In the genomic region with DNA sequence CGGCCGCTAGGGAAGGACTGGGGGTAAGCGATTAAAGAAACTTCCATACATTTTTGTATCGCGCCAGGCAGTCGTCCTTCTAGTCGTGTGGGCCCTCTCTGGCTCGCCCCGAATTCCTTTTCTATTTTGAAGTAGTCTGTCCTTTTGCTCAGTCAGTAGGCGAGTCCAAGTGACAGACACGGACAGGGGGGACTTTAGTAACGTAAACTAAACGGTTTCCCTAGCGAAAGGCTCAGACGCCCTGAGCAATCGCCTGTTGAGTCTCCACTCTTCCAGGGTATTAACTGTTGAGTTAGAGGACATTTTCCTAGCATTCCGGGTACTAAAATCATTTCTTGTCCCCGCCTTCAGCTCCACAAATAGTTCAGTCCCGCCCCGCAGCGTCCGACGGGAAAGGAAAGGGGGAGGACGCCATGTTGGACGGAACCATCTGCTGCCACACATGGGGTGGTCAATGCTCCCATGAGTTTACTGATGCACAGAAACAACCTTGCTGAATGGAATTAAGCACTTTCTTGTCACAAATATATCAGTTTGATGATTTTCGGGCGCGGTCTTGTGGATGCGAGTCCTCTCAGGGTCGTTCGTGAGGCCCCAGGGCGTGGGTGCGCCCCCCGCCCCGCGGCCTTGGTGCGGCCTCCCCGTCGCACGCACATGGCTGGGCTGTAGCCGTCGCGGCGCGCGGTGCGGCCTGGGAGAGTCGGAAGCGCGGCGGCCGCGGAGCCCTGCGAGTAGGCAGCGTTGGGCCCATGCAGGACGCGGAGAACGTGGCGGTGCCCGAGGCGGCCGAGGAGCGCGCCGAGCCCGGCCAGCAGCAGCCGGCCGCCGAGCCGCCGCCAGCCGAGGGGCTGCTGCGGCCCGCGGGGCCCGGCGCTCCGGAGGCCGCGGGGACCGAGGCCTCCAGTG, we compare ENCODE assay signal across 8 cellular contexts. TPM values are rescaled to one million over a fixed set of nuclear protein-coding genes. Genes with fewer than 3 reads are reported as not detected.
DNase-seq lines count a peak whose midpoint lies in the region; ATAC-seq and TF ChIP-seq lines count a peak whose summit lies in the region.

TSS of gene EIF3B (plus strand) at position 655 of the 906 bp plus-strand sequence. CDS start at position 750, 95 bp downstream.

- H3K36me3 ChIP-seq in BJ (ENCODE audit: control insufficient read depth, insufficient read depth, low read length) = peaks cover 1% of the 10 kb centered on the region; the same call in 1 of the 2 replicates

- intact Hi-C loops in activated CD4-positive, alpha-beta T cell treated with anti-CD3 and anti-CD28 coated beads for 36 hours (cut with DNase I, micrococcal nuclease) = loop anchor here (1.0 to 5.0 kb wide), 17 partner anchors 40 to 1194 kb away; partner anchors contain the start of genes BRAT1 (in 2 of the 2), CHST12 (in 2 of the 2), SNX8 (in 2 of the 2) and INTS1 (in 1 of the 2)

- H3K27ac Mint-ChIP-seq in activated CD4-positive, alpha-beta T cell treated with anti-CD3 and anti-CD28 coated beads for 36 hours = peak within 1 kb of the TSS; percentile 99

- H3K4me3 ChIP-seq in BJ (ENCODE audit: low read depth, low read length) = peak within 1 kb of the TSS; percentile 100
- peak within 1 kb of the TSS; percentile 96 for H3K4me3 ChIP-seq in choroid plexus epithelial cell (ENCODE audit: low read depth, low read length)

- H3K4me3 Mint-ChIP-seq in activated CD4-positive, alpha-beta T cell treated with anti-CD3 and anti-CD28 coated beads for 36 hours = peak within 1 kb of the TSS; percentile 86

- H3K27me3 ChIP-seq in BJ (ENCODE audit: control insufficient read depth, insufficient read depth, low read length) = no peaks in the 10 kb centered on the region

- DNase-seq in BJ (ENCODE audit: low read depth) (peak; percentile 43), GM19240 (ENCODE audit: insufficient read length, low spot score) (peak; percentile 90), NCI-H524 (lab: John Stamatoyannopoulos, UW) (peak; percentile 84 to 87), choroid plexus epithelial cell (ENCODE audit: low read depth) (peak; percentile 96), kidney glomerular epithelial cell (lab: John Stamatoyannopoulos, UW) (peak; percentile 89)
- peak; percentile 94 for DNase-seq in activated CD4-positive, alpha-beta T cell treated with anti-CD3 and anti-CD28 coated beads for 36 hours
- DNase-seq in stimulated activated CD4-positive, alpha-beta T cell treated with anti-CD3 and anti-CD28 coated beads, Interleukin-15, amount 100 ng/mL, for 48 hours (ENCODE audit: low read depth in 2 of 2) = peak; percentile 81 to 82

- H3K4me1 Mint-ChIP-seq in activated CD4-positive, alpha-beta T cell treated with anti-CD3 and anti-CD28 coated beads for 36 hours = peaks cover 37% of the 10 kb centered on the region

- H3K27me3 Mint-ChIP-seq in activated CD4-positive, alpha-beta T cell treated with anti-CD3 and anti-CD28 coated beads for 36 hours = no peaks in the 10 kb centered on the region

- H3K36me3 Mint-ChIP-seq in activated CD4-positive, alpha-beta T cell treated with anti-CD3 and anti-CD28 coated beads for 36 hours (ENCODE audit: low read depth) = peaks cover 32% of the 10 kb centered on the region

- TF ChIP-seq CTCF in BJ (IDR thresholded peaks at IDR 0.05; ENCODE audit: insufficient read depth, low read depth, low read length) (no peak), choroid plexus epithelial cell (conservative IDR thresholded peaks at IDR 0.05; ENCODE audit: low read depth, low read length) (no peak)

- POLR2A ChIA-PET in BJ (lab: Charles Lee) = interaction anchor here (0.6 to 0.7 kb wide), 2 partner anchors 33 to 91 kb away, joined by 3 to 6 read pairs; no protein-coding TSS in a partner anchor
- POLR2A ChIA-PET in activated CD4-positive, alpha-beta T cell treated with anti-CD3 and anti-CD28 coated beads for 36 hours (lab: Charles Lee) = interaction anchor here (0.6 to 1.5 kb wide), 7 partner anchors 10 to 536 kb away, joined by 3 read pairs; partner anchors contain the start of genes MRM2 and NUDT1

- CTCF ChIA-PET in BJ (lab: Yijun Ruan, JAX) = no interaction called here
- CTCF ChIA-PET in activated CD4-positive, alpha-beta T cell treated with anti-CD3 and anti-CD28 coated beads for 36 hours (lab: Charles Lee) = interaction anchor here (0.6 to 1.5 kb wide), 6 partner anchors 10 to 783 kb away, joined by 3 to 7 read pairs (median 3); no protein-coding TSS in a partner anchor

- no peaks in the 10 kb centered on the region for H3K9me3 Mint-ChIP-seq in activated CD4-positive, alpha-beta T cell treated with anti-CD3 and anti-CD28 coated beads for 36 hours (ENCODE audit: low read depth)

- ATAC-seq in HG03457 (IDR thresholded peaks at IDR 0.05; ENCODE audit: unreplicated experiment) = peak; percentile 57
- peak; percentile 90 for ATAC-seq in activated CD4-positive, alpha-beta T cell treated with anti-CD3 and anti-CD28 coated beads for 36 hours

RNA-seq across cellular contexts. Expression of gene EIF3B, which starts in this region (rescaled TPM):
- 92.7 and 106 TPM in 2 replicates for polyA plus RNA-seq in BJ (2011; rRNA removed)
- polyA minus RNA-seq in BJ (2011; rRNA and poly(A)+ RNA removed) = 57.7 and 83.7 TPM in 2 replicates
- total RNA-seq in activated CD4-positive, alpha-beta T cell treated with anti-CD3 and anti-CD28 coated beads for 36 hours = 100 to 1,000 TPM; 185 to 227 TPM

Comparison
In these comparisons a context has a peak if more than half of its experiments do, and no peak if none do; other contexts are left out.
1. Peak in every context shown above with its lines: DNase-seq, ATAC-seq and H3K4me3 ChIP-seq.
2. DNase-seq: peak in every context shown above with its lines; median percentile 96 in choroid plexus epithelial cell; 94 in activated CD4-positive, alpha-beta T cell treated with anti-CD3 and anti-CD28 coated beads for 36 hours; 90 in GM19240; 89 in kidney glomerular epithelial cell; 86 in NCI-H524; 82 in stimulated activated CD4-positive, alpha-beta T cell treated with anti-CD3 and anti-CD28 coated beads, Interleukin-15, amount 100 ng/mL, for 48 hours; 43 in BJ.